ENCODE assay signal across 12 cellular contexts in genomic region chr12:67590122-67590795, GRCh38. TPM values are rescaled to one million over a fixed set of nuclear protein-coding genes. Genes with fewer than 3 reads are reported as not detected.
DNase-seq lines count a peak whose midpoint lies in the region; ATAC-seq and TF ChIP-seq lines count a peak whose summit lies in the region.
"Had no signal": no experiment of that assay in that cellular context is flagged by ENCODE, and none has a peak within 500 bp of the region (broad histone marks: within the 10 kb centered on the region; RNA-seq: fewer than 3 reads in every experiment).

No MANE protein-coding gene starts in this region.

- H3K27ac ChIP-seq in ACC112 (ENCODE audit: low read depth, low read length) (no peak overlapping the region), mammary epithelial cell (ENCODE audit: insufficient read depth, low read depth, low read length) (no peak overlapping the region), tibial artery (no peak overlapping the region)
- H3K27ac ChIP-seq in CD8-positive, alpha-beta T cell (ENCODE audit: low read depth, low read length): peak overlapping the region; percentile 5
- H3K27ac ChIP-seq: C4-2B had no signal

- BruUV-seq in mammary epithelial cell (replicated peaks; lab: Mats Ljungman, UMichigan): no TSS peak

- intact Hi-C loops in CD8-positive, alpha-beta T cell (cut with DNase I, micrococcal nuclease): loop anchor here (1.0 to 5.0 kb wide), 5 partner anchors 37 to 138 kb away; partner anchors contain the start of gene DYRK2 (in 2 of the 2)
- intact Hi-C loops in mammary epithelial cell (cut with micrococcal nuclease) (no loop called here), tibial artery (cut with DNase I; ENCODE audit: low total_unique reads) (no loop called here), posterior cingulate gyrus (cut with DNase I) (no loop called here)

- no peaks in the 10 kb centered on the region for H3K27me3 ChIP-seq in ACC112 (ENCODE audit: insufficient read depth, low read length)
- H3K27me3 ChIP-seq in CD8-positive, alpha-beta T cell (ENCODE audit: insufficient read depth, low read length): no peaks in the 10 kb centered on the region
- no peaks in the 10 kb centered on the region for H3K27me3 ChIP-seq in mammary epithelial cell (ENCODE audit: insufficient read depth, low read length)
- H3K27me3 ChIP-seq in tibial artery: no peaks in the 10 kb centered on the region

- peak overlapping the region; percentile 77 for H3K27ac Mint-ChIP-seq in CD8-positive, alpha-beta T cell

- H3K9me3 Mint-ChIP-seq in CD8-positive, alpha-beta T cell: no peaks in the 10 kb centered on the region

- DNase-seq in CD8-positive, alpha-beta T cell: peak in 6 of 7 experiments; percentile 16 to 65 (median 30)
- peak in 3 of 5 experiments; percentile 4 to 69 (median 17) for DNase-seq in T-helper 2 cell
- peak; percentile 11 for DNase-seq in mammary epithelial cell
- DNase-seq in tibial artery: no peak
- DNase-seq in posterior cingulate gyrus: no peak
- DNase-seq: activated CD8-positive, alpha-beta memory T cell treated with anti-CD3 and anti-CD28 coated beads for 24 hours; NCI-H187 treated with DMSO at 0.1 percent for 48 hours; NK-92 treated with Interleukin-12 subunit alpha and Interleukin-12 subunit beta, amount 100 ng/mL, for 24 hours; stimulated activated CD4-positive, alpha-beta T cell treated with anti-CD3 and anti-CD28 coated beads, Interleukin-4, amount 100 ng/mL, for 1 hour had no signal

- no peaks in the 10 kb centered on the region for H3K36me3 ChIP-seq in ACC112 (ENCODE audit: insufficient read depth, low read length)
- H3K36me3 ChIP-seq in CD8-positive, alpha-beta T cell (ENCODE audit: insufficient read depth, low read length): no peaks in the 10 kb centered on the region
- H3K36me3 ChIP-seq in mammary epithelial cell (ENCODE audit: insufficient read depth, low read length): no peaks in the 10 kb centered on the region
- H3K36me3 ChIP-seq in tibial artery: no peaks in the 10 kb centered on the region

- H3K4me3 Mint-ChIP-seq in CD8-positive, alpha-beta T cell: peak overlapping the region; percentile 29

- in situ Hi-C loops in mammary epithelial cell (cut with MboI; ENCODE audit: low sequenced_read_pairs in 2 of 2): no loop called here

- H4K20me1 ChIP-seq in mammary epithelial cell (ENCODE audit: insufficient read depth, low read length): no peaks in the 10 kb centered on the region

- H3K4me1 ChIP-seq in ACC112 (ENCODE audit: control insufficient read depth, insufficient read depth, low read length, unreplicated experiment) (peaks cover 8% of the 10 kb centered on the region), mammary epithelial cell (ENCODE audit: insufficient read depth, low read length) (peaks cover 30% of the 10 kb centered on the region), tibial artery (peaks cover 0 to 9% (median 2%) of the 10 kb centered on the region in 4 donors)
- H3K4me1 ChIP-seq in CD8-positive, alpha-beta T cell (ENCODE audit: insufficient read depth, low read length): peaks cover 47% of the 10 kb centered on the region

- peak; percentile 89 for ATAC-seq in CD8-positive, alpha-beta T cell
- ATAC-seq in HG03095 (IDR thresholded peaks at IDR 0.05; ENCODE audit: unreplicated experiment): no peak

- CTCF ChIA-PET in CD8-positive, alpha-beta T cell (lab: Charles Lee): interaction anchor here (0.9 to 2.6 kb wide), 10 partner anchors 10 to 352 kb away, joined by 3 to 11 read pairs (median 4); no protein-coding TSS in a partner anchor
- CTCF ChIA-PET in mammary epithelial cell (lab: Charles Lee; ENCODE audit: low non-redundant PET): no interaction called here

- no peak overlapping the region for H3K4me3 ChIP-seq in ACC112 (ENCODE audit: low read depth, low read length)
- no peak overlapping the region for H3K4me3 ChIP-seq in CD8-positive, alpha-beta T cell (ENCODE audit: low read depth, low read length)
- H3K4me3 ChIP-seq in mammary epithelial cell (replicated peaks in 1 of 3; ENCODE audit: insufficient read depth in 1 of 3, low read depth in 2 of 3, low read length in 3 of 3): no peak overlapping the region
- H3K4me3 ChIP-seq in tibial artery: no peak overlapping the region

- TF ChIP-seq CTCF in CD8-positive, alpha-beta T cell (IDR thresholded peaks at IDR 0.05): no peak
- no peak for TF ChIP-seq CTCF in mammary epithelial cell (conservative IDR thresholded peaks at IDR 0.05 in 1 of 2, IDR thresholded peaks at IDR 0.05 in 1 of 2; ENCODE audit: extremely low read depth in 1 of 2, insufficient read depth in 1 of 2, low read depth in 1 of 2, low read length in 2 of 2)
- TF ChIP-seq CTCF in tibial artery (IDR thresholded peaks at IDR 0.05): no peak

- no peak overlapping the region for H3K4me2 ChIP-seq in mammary epithelial cell (ENCODE audit: insufficient read depth, low read depth, low read length)

- H3K79me2 ChIP-seq in ACC112 (ENCODE audit: control insufficient read depth, insufficient read depth, low read length, unreplicated experiment): no peaks in the 10 kb centered on the region
- H3K79me2 ChIP-seq in mammary epithelial cell (ENCODE audit: insufficient read depth, low read length): no peaks in the 10 kb centered on the region

- no peak overlapping the region for H3K9ac ChIP-seq in mammary epithelial cell (ENCODE audit: insufficient read depth, low read length)

- H3K36me3 Mint-ChIP-seq in CD8-positive, alpha-beta T cell: no peaks in the 10 kb centered on the region

- peaks cover 67% of the 10 kb centered on the region for H3K4me1 Mint-ChIP-seq in CD8-positive, alpha-beta T cell (ENCODE audit: low read depth)

- H3K27me3 Mint-ChIP-seq in CD8-positive, alpha-beta T cell (ENCODE audit: low read depth): no peaks in the 10 kb centered on the region

- dilution Hi-C loops in mammary epithelial cell (cut with HindIII; ENCODE audit: low sequenced_read_pairs): no loop called here

- WGBS in mammary epithelial cell (ENCODE audit: low coverage, missing lambda C conversion rate): 37% methylated on average over 5 of the region's 5 CpGs

- no peaks in the 10 kb centered on the region for H3K9me3 ChIP-seq in CD8-positive, alpha-beta T cell (ENCODE audit: low read length)
- H3K9me3 ChIP-seq in mammary epithelial cell (replicated peaks; ENCODE audit: insufficient read depth, low read length): no peaks in the 10 kb centered on the region
- no peaks in the 10 kb centered on the region for H3K9me3 ChIP-seq in tibial artery

- H2AFZ ChIP-seq in ACC112 (ENCODE audit: low read length, unreplicated experiment) (peak overlapping the region; percentile 53), mammary epithelial cell (ENCODE audit: low read depth, low read length) (no peak overlapping the region)

- POLR2A ChIA-PET in CD8-positive, alpha-beta T cell (lab: Charles Lee): interaction anchor here (1.3 to 4.1 kb wide), 5 partner anchors 11 to 58 kb away, joined by 3 to 30 read pairs (median 4); partner anchors contain the start of gene DYRK2

RNA-seq across cellular contexts. Expression of gene DYRK2, which starts 58.3 kb away (rescaled TPM):
- 100 to 1,000 TPM; 118 to 122 TPM for total RNA-seq in CD8-positive, alpha-beta T cell
- 10 to 100 TPM; 17.8 to 25.8 TPM for total RNA-seq in mammary epithelial cell
- polyA plus RNA-seq in mammary epithelial cell: 16.3 TPM
- 43.1 TPM for polyA minus RNA-seq in mammary epithelial cell

Comparison
In these comparisons a context has a peak if more than half of its experiments do, and no peak if none do; other contexts are left out.
1. DNase-seq: peak in CD8-positive, alpha-beta T cell (6 of 7), T-helper 2 cell (3 of 5) and mammary epithelial cell (single experiment); none in tibial artery (0 of 2) and posterior cingulate gyrus (0 of 10).
2. RNA of gene DYRK2, which starts 58.3 kb away (total RNA-seq): 118 to 122 TPM in CD8-positive, alpha-beta T cell; 17.8 to 25.8 TPM in mammary epithelial cell; every median in the first group is over 4 times any median in the second.
3. intact Hi-C loops: an anchor here in CD8-positive, alpha-beta T cell (1.0 to 5.0 kb wide); none called in mammary epithelial cell, tibial artery and posterior cingulate gyrus.